ENCODE assay signal across 9 cellular contexts in genomic region chr14:90785474-90785873, GRCh38. TPM values are rescaled to one million over a fixed set of nuclear protein-coding genes. Genes with fewer than 3 reads are reported as not detected.
A peak's percentile ranks its signal among the peaks of the same experiment; 100 is the strongest.
DNase-seq lines count a peak whose midpoint lies in the region; ATAC-seq and TF ChIP-seq lines count a peak whose summit lies in the region.
"Had no signal": no experiment of that assay in that cellular context is flagged by ENCODE, and none has a peak within 500 bp of the region (broad histone marks: within the 10 kb centered on the region; RNA-seq: fewer than 3 reads in every experiment).

No MANE protein-coding gene starts in this region.

- no peak for TF ChIP-seq POLR2A in sigmoid colon (IDR thresholded peaks at IDR 0.05)

- intact Hi-C loops in right cardiac atrium (cut with DNase I), result no loop called here
- intact Hi-C loops in sigmoid colon (cut with DNase I), result no loop called here

- peaks cover 14% of the 10 kb centered on the region for H3K36me3 Mint-ChIP-seq in mesothelial cell of epicardium

- no peak for TF ChIP-seq CTCF in sigmoid colon (IDR thresholded peaks at IDR 0.05)
- TF ChIP-seq CTCF in mesothelial cell of epicardium (IDR thresholded peaks at IDR 0.05; ENCODE audit: unreplicated experiment), result no peak

- H3K36me3 ChIP-seq in sigmoid colon, result peaks cover 0 to 49% (median 8%) of the 10 kb centered on the region in 4 donors

- no peak overlapping the region for H3K4me3 Mint-ChIP-seq in mesothelial cell of epicardium

- no peaks in the 10 kb centered on the region for H3K27me3 ChIP-seq in right cardiac atrium (ENCODE audit: control insufficient read depth, insufficient read depth)
- H3K27me3 ChIP-seq in sigmoid colon, result no peaks in the 10 kb centered on the region

- no peak overlapping the region for H3K27ac Mint-ChIP-seq in mesothelial cell of epicardium

- H3K4me3 ChIP-seq in right cardiac atrium (ENCODE audit: low read length) (no peak overlapping the region), sigmoid colon (no peak overlapping the region)

- H3K4me1 Mint-ChIP-seq in mesothelial cell of epicardium, result no peaks in the 10 kb centered on the region

- TF ChIP-seq EP300 in sigmoid colon (IDR thresholded peaks at IDR 0.05), result no peak

- DNase-seq in NCI-H82 (lab: John Stamatoyannopoulos, UW) (peak; percentile 44), NCI-H82 treated with DMSO at 0.1 percent for 48 hours (lab: John Stamatoyannopoulos, UW; ENCODE audit: unreplicated experiment) (no peak), UCSD-AML1 (lab: John Stamatoyannopoulos, UW; ENCODE audit: unreplicated experiment) (peak; percentile 45), right cardiac atrium (peak in 2 of 3 donors; percentile 77 to 87), sigmoid colon (peak; percentile 77), HuH-7 (ENCODE audit: low spot score) (no peak), mesothelial cell of epicardium (ENCODE audit: low spot score in 2 of 2, unreplicated experiment in 2 of 2) (no peak)
- DNase-seq in stimulated activated CD4-positive, alpha-beta T cell treated with anti-CD3 and anti-CD28 coated beads, Interleukin-12 subunit alpha, Interleukin-12 subunit beta, amount 100 ng/mL, for 4 hours, result no peak
- DNase-seq: NCI-H2107 had no signal

- H3K4me1 ChIP-seq in right cardiac atrium (ENCODE audit: control insufficient read depth, insufficient read depth, low read length) (no peaks in the 10 kb centered on the region), sigmoid colon (no peaks in the 10 kb centered on the region)

- no peaks in the 10 kb centered on the region for H3K9me3 Mint-ChIP-seq in mesothelial cell of epicardium

- no peaks in the 10 kb centered on the region for H3K9me3 ChIP-seq in right cardiac atrium (ENCODE audit: control insufficient read depth, low read length)
- H3K9me3 ChIP-seq in sigmoid colon, result no peaks in the 10 kb centered on the region

- 52% methylated on average over 7 of the region's 7 CpGs for WGBS in right cardiac atrium
- 68 to 71% methylated on average over 7 of the region's 7 CpGs for WGBS in sigmoid colon, 2 donors

- no peaks in the 10 kb centered on the region for H3K27me3 Mint-ChIP-seq in mesothelial cell of epicardium (ENCODE audit: low read depth)

- peak in 1 of 2 donors; percentile 79 for ATAC-seq in right cardiac atrium

- H3K27ac ChIP-seq in right cardiac atrium (ENCODE audit: low read length), result no peak overlapping the region
- H3K27ac ChIP-seq in sigmoid colon, result no peak overlapping the region

RNA-seq across cellular contexts. Expression of gene TTC7B, which starts 30.8 kb away (rescaled TPM):
- total RNA-seq in right cardiac atrium (10 to 100 TPM; 80.7 to 88.7 (median 85.5) TPM), sigmoid colon (10 to 100 TPM; 46.8 to 70.9 (median 61.2) TPM), mesothelial cell of epicardium (46.0 to 56.5 TPM (median 48.9 TPM) in 3 replicates)
- polyA plus RNA-seq in right cardiac atrium (38.1 TPM), sigmoid colon (1 to 10 TPM; 5.5 to 9.2 (median 6.0) TPM)

Comparison
In these comparisons a context has a peak if more than half of its experiments do, and no peak if none do; other contexts are left out.
1. DNase-seq: peak in NCI-H82 (single experiment), UCSD-AML1 (single experiment), right cardiac atrium (2 of 3) and sigmoid colon (single experiment); none in NCI-H82 treated with DMSO at 0.1 percent for 48 hours (single experiment), stimulated activated CD4-positive, alpha-beta T cell treated with anti-CD3 and anti-CD28 coated beads, Interleukin-12 subunit alpha, Interleukin-12 subunit beta, amount 100 ng/mL, for 4 hours (single experiment), HuH-7 (single experiment) and mesothelial cell of epicardium (0 of 2).